In the genomic region with DNA sequence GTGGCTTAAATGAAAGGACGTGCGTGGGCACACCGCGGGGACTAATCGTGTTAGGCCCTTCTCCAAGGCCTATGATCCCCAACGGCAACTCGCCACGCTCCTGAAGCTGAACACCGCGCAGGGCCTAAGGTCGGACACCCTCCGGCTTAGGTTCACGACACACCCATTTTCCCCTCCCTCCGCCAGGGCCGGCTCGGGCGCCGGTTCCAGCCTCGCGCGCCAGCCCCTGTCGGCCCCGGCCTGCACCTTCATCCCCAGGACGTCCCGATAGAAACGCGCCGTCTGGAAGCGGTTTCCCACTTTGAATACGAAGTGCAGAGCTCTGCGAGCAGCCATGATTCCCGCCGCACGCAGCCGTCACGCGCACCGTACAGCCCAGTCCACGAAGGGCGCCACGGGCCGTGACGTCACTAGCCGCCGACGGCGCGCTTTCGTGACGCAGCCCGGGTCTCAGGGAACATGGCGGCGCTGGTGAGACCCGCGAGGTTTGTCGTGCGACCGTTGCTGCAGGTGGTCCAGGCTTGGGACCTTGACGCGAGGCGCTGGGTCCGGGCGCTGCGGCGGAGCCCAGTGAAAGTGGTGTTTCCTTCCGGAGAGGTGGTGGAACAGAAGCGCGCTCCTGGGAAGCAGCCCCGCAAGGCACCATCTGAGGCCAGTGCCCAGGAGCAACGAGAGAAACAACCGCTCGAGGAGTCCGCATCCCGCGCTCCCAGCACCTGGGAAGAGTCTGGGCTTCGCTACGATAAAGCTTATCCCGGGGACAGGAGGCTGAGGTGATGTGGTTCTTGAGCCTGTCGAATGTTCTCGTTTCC, we compare ENCODE assay signal across 8 cellular contexts. TPM values are rescaled to one million over a fixed set of nuclear protein-coding genes. Genes with fewer than 3 reads are reported as not detected.
DNase-seq lines count a peak whose midpoint lies in the region; ATAC-seq and TF ChIP-seq lines count a peak whose summit lies in the region.

Gene GLOD4, minus strand, starts transcription at position 361 of the 812 bp plus-strand sequence. Its CDS starts 25 bp downstream, at position 336.
A gene with protein sequence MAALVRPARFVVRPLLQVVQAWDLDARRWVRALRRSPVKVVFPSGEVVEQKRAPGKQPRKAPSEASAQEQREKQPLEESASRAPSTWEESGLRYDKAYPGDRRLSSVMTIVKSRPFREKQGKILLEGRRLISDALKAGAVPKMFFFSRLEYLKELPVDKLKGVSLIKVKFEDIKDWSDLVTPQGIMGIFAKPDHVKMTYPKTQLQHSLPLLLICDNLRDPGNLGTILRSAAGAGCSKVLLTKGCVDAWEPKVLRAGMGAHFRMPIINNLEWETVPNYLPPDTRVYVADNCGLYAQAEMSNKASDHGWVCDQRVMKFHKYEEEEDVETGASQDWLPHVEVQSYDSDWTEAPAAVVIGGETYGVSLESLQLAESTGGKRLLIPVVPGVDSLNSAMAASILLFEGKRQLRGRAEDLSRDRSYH (plus strand): TSS at position 434 of the 812 bp plus-strand sequence. CDS start 26 bp downstream, at position 460.

- peak within 1 kb of the TSS; percentile 15 for H2AFZ ChIP-seq in neuron (ENCODE audit: low read depth, low read length)

- peak; percentile 39 for TF ChIP-seq CTCF in foreskin keratinocyte (conservative IDR thresholded peaks at IDR 0.05)

- H3K4me1 ChIP-seq in foreskin keratinocyte (no peaks in the 10 kb centered on the region), neuron (ENCODE audit: insufficient read depth, low read length) (peaks cover 18% of the 10 kb centered on the region)

- peak within 1 kb of the TSS; percentile 66 for H3K27ac ChIP-seq in foreskin keratinocyte

- peak within 1 kb of the TSS; percentile 80 for H3K4me3 ChIP-seq in neuron (ENCODE audit: low read length)

- H3K9me3 ChIP-seq in neuron (ENCODE audit: low read length): no peaks in the 10 kb centered on the region

- peaks cover 31% of the 10 kb centered on the region for H3K36me3 ChIP-seq in neuron (ENCODE audit: insufficient read depth, low read length)

- peak; percentile 93 for DNase-seq in ELF-1 (ENCODE audit: low read depth, low spot score)
- peak; percentile 85 for DNase-seq in H4 (ENCODE audit: low spot score)
- peak; percentile 90 for DNase-seq in LoVo (ENCODE audit: low spot score)
- peak; percentile 72 for DNase-seq in SHP77 treated with DMSO at 0.1 percent for 48 hours (lab: John Stamatoyannopoulos, UW)
- peak; percentile 93 for DNase-seq in activated gamma-delta T cell treated with Interleukin-2 at 50 U/mL for 16 hours
- peak; percentile 51 to 71 for DNase-seq in foreskin keratinocyte
- peak; percentile 79 for DNase-seq in stromal cell of bone marrow (ENCODE audit: low read depth)

- no peaks in the 10 kb centered on the region for H3K27me3 ChIP-seq in foreskin keratinocyte
- no peaks in the 10 kb centered on the region for H3K27me3 ChIP-seq in neuron (ENCODE audit: insufficient read depth, low read length)

- peak; percentile 89 for ATAC-seq in foreskin keratinocyte

RNA-seq across cellular contexts. Expression of gene GLOD4, which starts in this region (rescaled TPM):
- total RNA-seq in H4 (2014; rRNA removed; shearing (Covaris generic)): 145 and 156 TPM in 2 replicates
- 43.9 and 48.8 TPM in 2 replicates for total RNA-seq in foreskin keratinocyte
- polyA plus RNA-seq in foreskin keratinocyte: 42.8 and 51.5 TPM in 2 replicates

RNA-seq across cellular contexts. Expression of the second gene that starts in this region (rescaled TPM):
- total RNA-seq in H4 (2014; rRNA removed; shearing (Covaris generic)): 28.1 and 33.4 TPM in 2 replicates
- total RNA-seq in foreskin keratinocyte: 12.8 and 15.2 TPM in 2 replicates
- 14.2 and 14.7 TPM in 2 replicates for polyA plus RNA-seq in foreskin keratinocyte

Comparison
In these comparisons a context has a peak if more than half of its experiments do, and no peak if none do; other contexts are left out.
1. Peak in every context shown above with its lines: DNase-seq, ATAC-seq, H3K4me3 ChIP-seq and H3K27ac ChIP-seq.